ENCODE assay signal across 20 cellular contexts in the genomic region with DNA sequence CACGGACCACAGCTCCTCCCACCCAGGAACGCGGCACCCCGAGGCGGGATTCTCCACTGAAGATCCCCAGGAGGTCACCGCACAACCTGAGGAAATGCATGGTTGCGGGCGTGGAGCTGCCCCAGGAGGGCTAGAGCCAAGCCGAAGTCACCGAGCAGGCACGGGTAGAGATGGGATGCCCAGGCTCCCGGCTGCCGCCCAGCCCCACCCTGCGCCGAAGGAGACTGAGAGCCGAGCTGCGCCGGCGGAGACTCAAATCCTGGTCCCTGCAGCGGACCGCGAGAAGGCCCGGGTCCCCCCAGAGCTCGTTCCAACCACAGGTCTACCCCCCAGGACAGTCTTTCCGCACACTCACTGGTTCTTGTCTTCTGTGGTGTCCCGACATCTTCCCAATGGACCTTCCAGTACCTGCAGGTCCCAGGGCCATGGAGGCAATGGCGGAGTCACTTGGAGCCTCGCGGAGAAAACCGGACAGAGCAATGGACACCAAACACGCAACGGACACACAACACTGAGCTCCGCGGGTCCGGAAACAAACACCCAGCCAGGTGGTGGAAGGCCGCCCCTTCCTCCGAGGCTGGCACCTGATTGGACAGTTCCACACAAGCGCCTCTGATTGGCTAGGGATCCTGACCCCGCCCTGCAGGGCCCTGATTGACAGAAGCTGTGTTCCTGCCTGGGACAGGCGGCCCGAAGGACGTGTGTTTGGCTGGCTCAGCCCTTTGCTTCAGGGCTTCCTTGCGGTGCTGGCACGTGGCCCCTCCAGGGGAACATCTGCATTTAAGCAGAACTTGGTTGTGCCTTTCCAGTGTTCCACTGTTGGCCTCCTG.
DNase-seq lines count a peak whose midpoint lies in the region; ATAC-seq and TF ChIP-seq lines count a peak whose summit lies in the region.
"Had no signal": no experiment of that assay in that cellular context is flagged by ENCODE, and none has a peak within 500 bp of the region (broad histone marks: within the 10 kb centered on the region; RNA-seq: fewer than 3 reads in every experiment).

No MANE protein-coding gene starts in this region.

- no peaks in the 10 kb centered on the region for H3K4me1 Mint-ChIP-seq in stimulated activated naive CD8-positive, alpha-beta T cell treated with anti-CD3 and anti-CD28 coated beads, Interleukin-15, amount 100 ng/mL, for 72 hours
- H3K4me1 Mint-ChIP-seq: activated naive CD8-positive, alpha-beta T cell treated with anti-CD3 and anti-CD28 coated beads, Interleukin-2, amount 10 ng/mL, durations not matched to agents 7 days and 5 days; naive thymus-derived CD8-positive, alpha-beta T cell had no signal

- no peak overlapping the region for H3K27ac ChIP-seq in HEK293 (ENCODE audit: extremely low read depth, low read depth, low read length)
- H3K27ac ChIP-seq: brain microvascular endothelial cell, PC-9, transverse colon had no signal

- ATAC-seq in stimulated activated naive CD8-positive, alpha-beta T cell treated with anti-CD3 and anti-CD28 coated beads, Interleukin-15, amount 100 ng/mL, for 72 hours, result no peak
- ATAC-seq: gastroesophageal sphincter; naive thymus-derived CD8-positive, alpha-beta T cell had no signal

- DNase-seq in DMS53 treated with DMSO at 0.1 percent for 48 hours (lab: John Stamatoyannopoulos, UW; ENCODE audit: unreplicated experiment) (peak; percentile 49), T1000 (lab: John Stamatoyannopoulos, UW) (peak; percentile 85), posterior vena cava (ENCODE audit: low spot score) (peak; percentile 76), A172 (ENCODE audit: low spot score) (no peak), pons (ENCODE audit: low spot score) (no peak)
- DNase-seq in stimulated activated naive CD8-positive, alpha-beta T cell treated with anti-CD3 and anti-CD28 coated beads, Interleukin-15, amount 100 ng/mL, for 72 hours, result no peak
- DNase-seq in activated CD4-positive, alpha-beta T cell treated with anti-CD3 and anti-CD28 coated beads for 48 hours, result no peak
- DNase-seq: activated CD8-positive, alpha-beta memory T cell treated with anti-CD3 and anti-CD28 coated beads for 24 hours; activated naive CD8-positive, alpha-beta T cell treated with anti-CD3 and anti-CD28 coated beads, Interleukin-2, amount 10 ng/mL, durations not matched to agents 7 days and 5 days; brain microvascular endothelial cell; dermis blood vessel endothelial cell; DMS79 treated with DMSO at 0.1 percent for 48 hours; naive thymus-derived CD8-positive, alpha-beta T cell; NCI-H187; NCI-H69; PC-9; transverse colon had no signal

- peak overlapping the region; percentile 23 for H3K4me3 ChIP-seq in HEK293 (ENCODE audit: low read depth, low read length)
- H3K4me3 ChIP-seq: lung, PC-9, transverse colon had no signal

- H3K4me3 Mint-ChIP-seq in stimulated activated naive CD8-positive, alpha-beta T cell treated with anti-CD3 and anti-CD28 coated beads, Interleukin-15, amount 100 ng/mL, for 72 hours, result no peak overlapping the region
- H3K4me3 Mint-ChIP-seq: activated naive CD8-positive, alpha-beta T cell treated with anti-CD3 and anti-CD28 coated beads, Interleukin-2, amount 10 ng/mL, durations not matched to agents 7 days and 5 days; naive thymus-derived CD8-positive, alpha-beta T cell had no signal

- CTCF ChIA-PET in HEK293 (lab: Yijun Ruan, JAX), result no interaction called here

- H3K9me3 ChIP-seq in HEK293 (ENCODE audit: control insufficient read depth, insufficient read depth, low read depth, low read length), result no peaks in the 10 kb centered on the region

- no peaks in the 10 kb centered on the region for H3K27me3 Mint-ChIP-seq in stimulated activated naive CD8-positive, alpha-beta T cell treated with anti-CD3 and anti-CD28 coated beads, Interleukin-15, amount 100 ng/mL, for 72 hours
- H3K27me3 Mint-ChIP-seq: activated naive CD8-positive, alpha-beta T cell treated with anti-CD3 and anti-CD28 coated beads, Interleukin-2, amount 10 ng/mL, durations not matched to agents 7 days and 5 days; naive thymus-derived CD8-positive, alpha-beta T cell had no signal

- intact Hi-C loops in posterior vena cava (cut with DNase I), result no loop called here

- TF ChIP-seq CTCF in HEK293 (tag by site-specific recombination; IDR thresholded peaks at IDR 0.05), result no peak

- no peaks in the 10 kb centered on the region for H3K4me1 ChIP-seq in HEK293 (ENCODE audit: control insufficient read depth, insufficient read depth, low read length)
- H3K4me1 ChIP-seq: gastroesophageal sphincter, transverse colon had no signal

- H3K9me3 Mint-ChIP-seq in stimulated activated naive CD8-positive, alpha-beta T cell treated with anti-CD3 and anti-CD28 coated beads, Interleukin-15, amount 100 ng/mL, for 72 hours, result peaks cover 31 to 35% of the 10 kb centered on the region in 2 donors

- H3K27ac Mint-ChIP-seq in stimulated activated naive CD8-positive, alpha-beta T cell treated with anti-CD3 and anti-CD28 coated beads, Interleukin-15, amount 100 ng/mL, for 72 hours, result no peak overlapping the region
- H3K27ac Mint-ChIP-seq: activated naive CD8-positive, alpha-beta T cell treated with anti-CD3 and anti-CD28 coated beads, Interleukin-2, amount 10 ng/mL, durations not matched to agents 7 days and 5 days; naive thymus-derived CD8-positive, alpha-beta T cell had no signal

- H3K36me3 ChIP-seq in HEK293 (ENCODE audit: control insufficient read depth in 2 of 2, insufficient read depth in 1 of 2, low read length in 2 of 2), result no peaks in the 10 kb centered on the region
- H3K36me3 ChIP-seq: brain microvascular endothelial cell, gastroesophageal sphincter, transverse colon had no signal

- POLR2A ChIA-PET in HEK293 (lab: Yijun Ruan, JAX), result no interaction called here

TF ChIP-seq in HEK293, 187 proteins besides CTCF, POLR2A, EP300 and RAD21 (continues in another document):
- TF ChIP-seq KLF8 (tag by site-specific recombination; IDR thresholded peaks at IDR 0.05), result 0 out of 2 replicates have a peak, but pooled peaks have one; percentile 10
- TF ChIP-seq ZNF670 (tag by site-specific recombination; IDR thresholded peaks at IDR 0.05; ENCODE audit: low read depth), result no peak
- no peak for TF ChIP-seq ZBTB20 (tag by site-specific recombination; IDR thresholded peaks at IDR 0.05)
- 0 out of 2 replicates have a peak, but pooled peaks have one; percentile 40 for TF ChIP-seq YY1 (tag by site-specific recombination; IDR thresholded peaks at IDR 0.05)
- TF ChIP-seq ZNF335 (tag by site-specific recombination; conservative IDR thresholded peaks at IDR 0.05), result peak; percentile 71
- no peak for TF ChIP-seq ZNF792 (tag by site-specific recombination; IDR thresholded peaks at IDR 0.05)
- TF ChIP-seq ZBTB17 (tag by site-specific recombination; IDR thresholded peaks at IDR 0.05), result peak; percentile 58
- TF ChIP-seq, protein P1, sequence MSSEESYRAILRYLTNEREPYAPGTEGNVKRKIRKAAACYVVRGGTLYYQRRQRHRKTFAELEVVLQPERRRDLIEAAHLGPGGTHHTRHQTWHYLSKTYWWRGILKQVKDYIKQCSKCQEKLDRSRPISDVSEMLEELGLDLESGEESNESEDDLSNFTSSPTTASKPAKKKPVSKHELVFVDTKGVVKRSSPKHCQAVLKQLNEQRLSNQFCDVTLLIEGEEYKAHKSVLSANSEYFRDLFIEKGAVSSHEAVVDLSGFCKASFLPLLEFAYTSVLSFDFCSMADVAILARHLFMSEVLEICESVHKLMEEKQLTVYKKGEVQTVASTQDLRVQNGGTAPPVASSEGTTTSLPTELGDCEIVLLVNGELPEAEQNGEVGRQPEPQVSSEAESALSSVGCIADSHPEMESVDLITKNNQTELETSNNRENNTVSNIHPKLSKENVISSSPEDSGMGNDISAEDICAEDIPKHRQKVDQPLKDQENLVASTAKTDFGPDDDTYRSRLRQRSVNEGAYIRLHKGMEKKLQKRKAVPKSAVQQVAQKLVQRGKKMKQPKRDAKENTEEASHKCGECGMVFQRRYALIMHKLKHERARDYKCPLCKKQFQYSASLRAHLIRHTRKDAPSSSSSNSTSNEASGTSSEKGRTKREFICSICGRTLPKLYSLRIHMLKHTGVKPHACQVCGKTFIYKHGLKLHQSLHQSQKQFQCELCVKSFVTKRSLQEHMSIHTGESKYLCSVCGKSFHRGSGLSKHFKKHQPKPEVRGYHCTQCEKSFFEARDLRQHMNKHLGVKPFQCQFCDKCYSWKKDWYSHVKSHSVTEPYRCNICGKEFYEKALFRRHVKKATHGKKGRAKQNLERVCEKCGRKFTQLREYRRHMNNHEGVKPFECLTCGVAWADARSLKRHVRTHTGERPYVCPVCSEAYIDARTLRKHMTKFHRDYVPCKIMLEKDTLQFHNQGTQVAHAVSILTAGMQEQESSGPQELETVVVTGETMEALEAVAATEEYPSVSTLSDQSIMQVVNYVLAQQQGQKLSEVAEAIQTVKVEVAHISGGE (tag by site-specific recombination; conservative IDR thresholded peaks at IDR 0.05; ENCODE audit: low read depth), result peak; percentile 56; the same call in 1 of the 2 replicates
- no peak for TF ChIP-seq ZNF561 (tag by site-specific recombination; IDR thresholded peaks at IDR 0.05; ENCODE audit: borderline replicate concordance)
- TF ChIP-seq, protein P2, sequence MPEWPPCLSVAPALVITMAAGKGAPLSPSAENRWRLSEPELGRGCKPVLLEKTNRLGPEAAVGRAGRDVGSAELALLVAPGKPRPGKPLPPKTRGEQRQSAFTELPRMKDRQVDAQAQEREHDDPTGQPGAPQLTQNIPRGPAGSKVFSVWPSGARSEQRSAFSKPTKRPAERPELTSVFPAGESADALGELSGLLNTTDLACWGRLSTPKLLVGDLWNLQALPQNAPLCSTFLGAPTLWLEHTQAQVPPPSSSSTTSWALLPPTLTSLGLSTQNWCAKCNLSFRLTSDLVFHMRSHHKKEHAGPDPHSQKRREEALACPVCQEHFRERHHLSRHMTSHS (tag by site-specific recombination; IDR thresholded peaks at IDR 0.05), result no peak

Comparison
In these comparisons a context has a peak if more than half of its experiments do, and no peak if none do; other contexts are left out.
1. DNase-seq: peak in DMS53 treated with DMSO at 0.1 percent for 48 hours (single experiment), T1000 (single experiment) and posterior vena cava (single experiment); none in stimulated activated naive CD8-positive, alpha-beta T cell treated with anti-CD3 and anti-CD28 coated beads, Interleukin-15, amount 100 ng/mL, for 72 hours (0 of 2), activated CD4-positive, alpha-beta T cell treated with anti-CD3 and anti-CD28 coated beads for 48 hours (single experiment), A172 (single experiment) and pons (single experiment).